ENCODE assay signal across 7 cellular contexts in the genomic region with DNA sequence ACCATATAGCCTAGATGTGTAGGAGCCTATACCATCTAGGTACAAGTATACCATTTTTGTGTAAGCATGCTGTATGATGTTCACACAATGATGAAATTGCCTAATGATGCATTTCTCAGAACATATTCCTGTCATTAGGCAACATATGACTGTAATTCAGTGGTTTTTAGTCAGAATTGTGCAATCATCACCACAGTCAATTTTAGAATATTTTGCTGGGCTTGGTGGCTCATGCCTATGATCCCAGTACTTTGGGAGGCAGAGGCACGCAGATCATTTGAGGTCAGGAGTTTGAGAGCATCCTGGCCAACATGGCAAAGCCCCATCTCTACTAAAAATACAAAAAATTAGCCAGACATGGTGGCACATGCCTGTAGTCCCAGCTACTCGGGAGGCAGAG. TPM values are rescaled to one million over a fixed set of nuclear protein-coding genes. Genes with fewer than 3 reads are reported as not detected.
A peak's percentile ranks its signal among the peaks of the same experiment; 100 is the strongest.
DNase-seq lines count a peak whose midpoint lies in the region; ATAC-seq, FAIRE-seq and TF ChIP-seq lines count a peak whose summit lies in the region.
"Not testable (repeated sequence)": the region's sequence is repeated elsewhere in the genome, so short reads cannot be mapped to it uniquely, and the experiment has no call there.

No MANE protein-coding gene starts in this region.

- 31% methylated on average over 2 of the region's 2 CpGs for WGBS in GM12878 (ENCODE audit: insufficient coverage, insufficient replicate concordance, low lambda C conversion rate, missing lambda C conversion rate)
- 72% methylated on average over 2 of the region's 2 CpGs for WGBS in smooth muscle cell (ENCODE audit: low lambda C conversion rate)

- not testable (repeated sequence) for H3K4me3 ChIP-seq in NB4 (ENCODE audit: low read depth, low read length); GM12878; fibroblast of villous mesenchyme (ENCODE audit: low read depth, low read length); lower lobe of right lung; smooth muscle cell

- SMC1A ChIA-PET in GM12878 (lab: Charles Lee; ENCODE audit: uncharacterized antibody, unreplicated experiment), result interaction anchor here (0.6 to 6.2 kb wide), 9 partner anchors 11 to 244 kb away, joined by 3 to 38 read pairs (median 5); no protein-coding TSS in a partner anchor

- not testable (repeated sequence) for H3K27me3 ChIP-seq in GM12878 (replicated peaks in 1 of 2; ENCODE audit: control insufficient read depth in 2 of 2, insufficient read depth in 2 of 2, low read length in 1 of 2); lower lobe of right lung (ENCODE audit: low read depth); smooth muscle cell (ENCODE audit: low read depth)

- not testable (repeated sequence) for H4K20me1 ChIP-seq in GM12878 (ENCODE audit: control insufficient read depth, insufficient read depth)
- H4K20me1 ChIP-seq in smooth muscle cell (ENCODE audit: low read depth), result peaks cover 100% of the 10 kb centered on the region

- H2AFZ ChIP-seq in GM12878 (ENCODE audit: control insufficient read depth, low read depth, low read length); smooth muscle cell (ENCODE audit: low read depth): not testable (repeated sequence)

- POLR2A ChIA-PET in GM12878 (lab: Charles Lee), result not testable (repeated sequence)

- not testable (repeated sequence) for BruUV-seq in GM12878 (replicated peaks; lab: Mats Ljungman, UMichigan)

- ATAC-seq in GM19395 (IDR thresholded peaks at IDR 0.05; ENCODE audit: unreplicated experiment), result peak; percentile 62
- ATAC-seq in activated CD4-positive, CD25-positive, alpha-beta regulatory T cell treated with anti-CD3 and anti-CD28 coated beads, Interleukin-2, amount 50 U/mL, for 24 hours, result peak; percentile 91 to 98
- peak; percentile 81 for ATAC-seq in GM12878
- ATAC-seq in lower lobe of right lung, result peak; percentile 73

- H3K4me2 ChIP-seq in GM12878 (ENCODE audit: control insufficient read depth, insufficient read depth); smooth muscle cell: not testable (repeated sequence)

- not testable (repeated sequence) for H3K9ac ChIP-seq in GM12878 (ENCODE audit: control insufficient read depth, insufficient read depth, low read length); smooth muscle cell (ENCODE audit: low read depth)

- not testable (repeated sequence) for TF ChIP-seq CTCF in NB4 (IDR thresholded peaks at IDR 0.05; ENCODE audit: low read depth, low read length); GM12878 (IDR thresholded peaks at IDR 0.05 in 2 of 3, conservative IDR thresholded peaks at IDR 0.05 in 1 of 3; ENCODE audit: control insufficient read depth in 2 of 3, extremely low read depth in 1 of 3, insufficient read depth in 1 of 3, low read depth in 3 of 3, low read length in 3 of 3); fibroblast of villous mesenchyme (IDR thresholded peaks at IDR 0.05; ENCODE audit: insufficient read depth, low read depth, low read length); lower lobe of right lung (IDR thresholded peaks at IDR 0.05); smooth muscle cell (IDR thresholded peaks at IDR 0.05; ENCODE audit: borderline replicate concordance, insufficient read depth, poor library complexity, severe bottlenecking)

- H3K27ac ChIP-seq in GM12878 (ENCODE audit: control insufficient read depth, insufficient read depth), result not testable (repeated sequence)
- peak overlapping the region; percentile 25 for H3K27ac ChIP-seq in lower lobe of right lung
- H3K27ac ChIP-seq in smooth muscle cell (ENCODE audit: low read depth), result peak overlapping the region; percentile 40

- intact Hi-C loops in GM12878 (cut with micrococcal nuclease; ENCODE audit: unreplicated experiment); lower lobe of right lung (cut with DNase I): not testable (repeated sequence)

- H3K36me3 ChIP-seq in GM12878 (ENCODE audit: control insufficient read depth in 2 of 2, insufficient read depth in 2 of 2, low read length in 1 of 2); lower lobe of right lung; smooth muscle cell (ENCODE audit: low read depth): not testable (repeated sequence)

- not testable (repeated sequence) for TF ChIP-seq RAD21 in GM12878 (IDR thresholded peaks at IDR 0.05; ENCODE audit: insufficient read depth, low read depth, low read length)

- not testable (repeated sequence) for TF ChIP-seq POLR2A in NB4 (IDR thresholded peaks at IDR 0.05; ENCODE audit: extremely low read depth, insufficient read length); GM12878 (IDR thresholded peaks at IDR 0.05; ENCODE audit: low read depth, low read length)

- in situ Hi-C loops in GM12878 (cut with MboI), result not testable (repeated sequence)

- TF ChIP-seq EP300 in GM12878 (IDR thresholded peaks at IDR 0.05; ENCODE audit: borderline replicate concordance in 1 of 2, control insufficient read depth in 1 of 2, low read depth in 2 of 2, low read length in 2 of 2), result not testable (repeated sequence)

- peak; percentile 18 for FAIRE-seq in GM12878 (lab: Jason Lieb, UNC)

- CTCF ChIA-PET in GM12878 (lab: Yijun Ruan, JAX), result interaction anchor here (0.8 to 5.3 kb wide), 5 partner anchors 14 to 58 kb away, joined by 3 to 43 read pairs (median 5); no protein-coding TSS in a partner anchor

- RAD21 ChIA-PET in GM12878 (lab: Charles Lee; ENCODE audit: unreplicated experiment), result interaction anchor here (0.7 to 2.6 kb wide), 3 partner anchors 16 to 1278 kb away, joined by 3 to 12 read pairs (median 3); a partner anchor contains a TSS

- H3K4me1 ChIP-seq in GM12878 (ENCODE audit: control insufficient read depth, insufficient read depth, low read length) (peaks cover 11% of the 10 kb centered on the region), lower lobe of right lung (peaks cover 41% of the 10 kb centered on the region)
- not testable (repeated sequence) for H3K4me1 ChIP-seq in smooth muscle cell (ENCODE audit: low read depth)

- H3K79me2 ChIP-seq in GM12878 (ENCODE audit: control insufficient read depth, insufficient read depth, low read length) (peaks cover 83% of the 10 kb centered on the region), smooth muscle cell (ENCODE audit: low read depth) (peaks cover 100% of the 10 kb centered on the region)

- DNase-seq in NB4 (ENCODE audit: low read depth) (peak; percentile 95), fibroblast of villous mesenchyme (ENCODE audit: low read depth) (peak; percentile 92)
- not testable (repeated sequence) for DNase-seq in GM12878 (ENCODE audit: low read depth, low spot score); lower lobe of right lung; smooth muscle cell (lab: John Stamatoyannopoulos, UW; ENCODE audit: unreplicated experiment)

- not testable (repeated sequence) for H3K9me3 ChIP-seq in GM12878 (replicated peaks; ENCODE audit: control insufficient read depth, insufficient read depth, low read length); lower lobe of right lung; smooth muscle cell (replicated peaks; ENCODE audit: low read depth)

- not testable (repeated sequence) for H3F3A ChIP-seq in smooth muscle cell (ENCODE audit: low read depth)

RNA-seq across cellular contexts. Expression of a gene that starts 19.3 kb away (rescaled TPM):
- total RNA-seq in GM12878 (2013; cell fraction: nucleolus; rRNA removed), result 26.1 and 27.4 TPM in 2 replicates
- total RNA-seq in GM12878 (2014; rRNA removed), result 9.9 and 10.7 TPM in 2 replicates
- total RNA-seq in GM12878 (2014; rRNA removed; fragmentation: Illumina TruSeq; extraction: Trizol), result 17.2 and 17.6 TPM in 2 replicates
- 32.8 and 33.8 TPM in 2 replicates for total RNA-seq in GM12878 (2021)
- polyA plus RNA-seq in GM12878 (2011; ENCODE audit: low read depth), result 30.5 TPM
- polyA plus RNA-seq in GM12878 (2011; rRNA removed), result 23.5 and 27.1 TPM in 2 replicates
- polyA plus RNA-seq in GM12878 (2011; cell fraction: cytosol; rRNA removed), result 13.3 and 20.0 TPM in 2 replicates
- 12.4 and 13.9 TPM in 2 replicates for polyA plus RNA-seq in GM12878 (2011; cell fraction: nucleus; rRNA removed)
- 34.6 and 39.5 TPM in 2 replicates for polyA plus RNA-seq in GM12878 (2012)
- 31.8 and 39.2 TPM in 2 replicates for polyA plus RNA-seq in GM12878 (2014; fragmentation: Illumina TruSeq; extraction: Trizol)
- polyA plus RNA-seq in GM12878 (2014; fragmentation: Nextera tagmentation; extraction: Ambion mirVana), result 10 to 100 TPM; 11.4 to 17.2 TPM
- 17.4 and 18.0 TPM in 2 replicates for polyA plus RNA-seq in GM12878 (2014; rRNA removed)
- polyA plus RNA-seq in GM12878 (2016; fragmentation: Nextera tagmentation; extraction: Ambion mirVana), result 10 to 100 TPM in 1 of 2 experiments, 1 to 10 TPM in 1; 7.2 to 10.1 TPM
- polyA minus RNA-seq in GM12878 (2011; rRNA and poly(A)+ RNA removed), result 25.9 and 30.6 TPM in 2 replicates
- 14.3 and 15.2 TPM in 2 replicates for polyA minus RNA-seq in GM12878 (2011; cell fraction: cytosol; rRNA and poly(A)+ RNA removed)
- polyA minus RNA-seq in GM12878 (2011; cell fraction: nucleus; rRNA and poly(A)+ RNA removed), result 8.1 and 15.0 TPM in 2 replicates
- 20.3 and 20.6 TPM in 2 replicates for total RNA-seq in fibroblast of villous mesenchyme
- 39.8 TPM for total RNA-seq in lower lobe of right lung
- total RNA-seq in smooth muscle cell, result 39.1 and 43.5 TPM in 2 replicates
- 43.2 and 44.2 TPM in 2 replicates for polyA plus RNA-seq in smooth muscle cell

RNA-seq across cellular contexts. Expression of a gene that starts 40.9 kb away (rescaled TPM):
- total RNA-seq in GM12878 (2013; cell fraction: nucleolus; rRNA removed), result not detected in 2 replicates
- total RNA-seq in GM12878 (2014; rRNA removed) (not detected in 2 replicates), GM12878 (2014; rRNA removed; fragmentation: Illumina TruSeq; extraction: Trizol) (not detected in 2 replicates), GM12878 (2021) (0.54 and 0.98 TPM in 2 replicates), fibroblast of villous mesenchyme (3.9 and 12.9 TPM in 2 replicates), lower lobe of right lung (0.65 TPM), smooth muscle cell (not detected in 2 replicates)
- not detected for polyA plus RNA-seq in GM12878 (2011; ENCODE audit: low read depth)
- polyA plus RNA-seq in GM12878 (2011; rRNA removed) (not detected in 2 replicates), GM12878 (2014; fragmentation: Illumina TruSeq; extraction: Trizol) (not detected in 2 replicates), GM12878 (2014; fragmentation: Nextera tagmentation; extraction: Ambion mirVana) (not detected), GM12878 (2014; rRNA removed) (not detected in 2 replicates), GM12878 (2016; fragmentation: Nextera tagmentation; extraction: Ambion mirVana) (not detected), smooth muscle cell (not detected in 2 replicates)
- polyA plus RNA-seq in GM12878 (2011; cell fraction: cytosol; rRNA removed), result not detected in 2 replicates
- polyA plus RNA-seq in GM12878 (2011; cell fraction: nucleus; rRNA removed), result not detected in 2 replicates
- polyA plus RNA-seq in GM12878 (2012), result not detected in 2 replicates
- polyA minus RNA-seq in GM12878 (2011; rRNA and poly(A)+ RNA removed), result not detected in 2 replicates
- polyA minus RNA-seq in GM12878 (2011; cell fraction: cytosol; rRNA and poly(A)+ RNA removed), result not detected in 2 replicates
- not detected in 2 replicates for polyA minus RNA-seq in GM12878 (2011; cell fraction: nucleus; rRNA and poly(A)+ RNA removed)
